In genomic region chr15:101433396-101433795, GRCh38 we compare ENCODE assay signal across 16 cellular contexts.
"Had no signal": no experiment of that assay in that cellular context is flagged by ENCODE, and none has a peak within 500 bp of the region (broad histone marks: within the 10 kb centered on the region; RNA-seq: fewer than 3 reads in every experiment).

No MANE protein-coding gene starts in this region.

- H3K9me3 Mint-ChIP-seq: activated naive CD4-positive, alpha-beta T cell treated with anti-CD3 and anti-CD28 coated beads for 36 hours; mesothelial cell of epicardium; natural killer cell treated with Interleukin-12 subunit alpha and Interleukin-12 subunit beta and Interleukin-15 and Interleukin-18, amount 100 ng/mL, for 72 hours; stimulated activated naive CD8-positive, alpha-beta T cell treated with anti-CD3 and anti-CD28 coated beads, Interleukin-15, amount 100 ng/mL, for 72 hours had no signal

- H3K27ac ChIP-seq: body of pancreas, skin epidermis, upper lobe of left lung, WERI-Rb-1 had no signal

- H3K36me3 Mint-ChIP-seq: mesothelial cell of epicardium; natural killer cell treated with Interleukin-12 subunit alpha and Interleukin-12 subunit beta and Interleukin-15 and Interleukin-18, amount 100 ng/mL, for 72 hours had no signal

- H3K4me1 ChIP-seq: body of pancreas had no signal

- H3K9me3 ChIP-seq: body of pancreas, upper lobe of left lung had no signal

- FAIRE-seq: islet of Langerhans had no signal

- H3K27ac Mint-ChIP-seq: activated naive CD4-positive, alpha-beta T cell treated with anti-CD3 and anti-CD28 coated beads for 36 hours; mesothelial cell of epicardium; natural killer cell treated with Interleukin-12 subunit alpha and Interleukin-12 subunit beta and Interleukin-15 and Interleukin-18, amount 100 ng/mL, for 72 hours; progenitor cell of endocrine pancreas; stimulated activated naive CD8-positive, alpha-beta T cell treated with anti-CD3 and anti-CD28 coated beads, Interleukin-15, amount 100 ng/mL, for 72 hours; T-helper 17 cell had no signal

- DNase-seq: activated CD4-positive, alpha-beta T cell treated with anti-CD3 and anti-CD28 coated beads, Interleukin-2, amount 50 U/mL, for 4 hours; activated naive CD4-positive, alpha-beta T cell treated with anti-CD3 and anti-CD28 coated beads for 36 hours; activated T-cell treated with anti-CD3 and anti-CD28 coated beads, Interleukin-2, amount 50 U/mL, for 1 hour; body of pancreas; occipital lobe; right cardiac atrium; stimulated activated naive CD8-positive, alpha-beta T cell treated with anti-CD3 and anti-CD28 coated beads, Interleukin-15, amount 100 ng/mL, for 72 hours; T-helper 17 cell; upper lobe of left lung; WERI-Rb-1 had no signal

- H3K4me3 Mint-ChIP-seq: activated naive CD4-positive, alpha-beta T cell treated with anti-CD3 and anti-CD28 coated beads for 36 hours; mesothelial cell of epicardium; natural killer cell treated with Interleukin-12 subunit alpha and Interleukin-12 subunit beta and Interleukin-15 and Interleukin-18, amount 100 ng/mL, for 72 hours; stimulated activated naive CD8-positive, alpha-beta T cell treated with anti-CD3 and anti-CD28 coated beads, Interleukin-15, amount 100 ng/mL, for 72 hours; T-helper 17 cell had no signal

- H3K27me3 ChIP-seq: body of pancreas, upper lobe of left lung had no signal

- ATAC-seq: body of pancreas; right cardiac atrium; stimulated activated naive CD8-positive, alpha-beta T cell treated with anti-CD3 and anti-CD28 coated beads, Interleukin-15, amount 100 ng/mL, for 72 hours; T-helper 17 cell had no signal

- H3K4me1 Mint-ChIP-seq: mesothelial cell of epicardium; stimulated activated naive CD8-positive, alpha-beta T cell treated with anti-CD3 and anti-CD28 coated beads, Interleukin-15, amount 100 ng/mL, for 72 hours; T-helper 17 cell had no signal

- H3K4me3 ChIP-seq: body of pancreas, lung, skin epidermis, upper lobe of left lung had no signal

- H3K36me3 ChIP-seq: upper lobe of left lung, WERI-Rb-1 had no signal
